ENCODE assay signal across 1 cellular context in the genomic region with DNA sequence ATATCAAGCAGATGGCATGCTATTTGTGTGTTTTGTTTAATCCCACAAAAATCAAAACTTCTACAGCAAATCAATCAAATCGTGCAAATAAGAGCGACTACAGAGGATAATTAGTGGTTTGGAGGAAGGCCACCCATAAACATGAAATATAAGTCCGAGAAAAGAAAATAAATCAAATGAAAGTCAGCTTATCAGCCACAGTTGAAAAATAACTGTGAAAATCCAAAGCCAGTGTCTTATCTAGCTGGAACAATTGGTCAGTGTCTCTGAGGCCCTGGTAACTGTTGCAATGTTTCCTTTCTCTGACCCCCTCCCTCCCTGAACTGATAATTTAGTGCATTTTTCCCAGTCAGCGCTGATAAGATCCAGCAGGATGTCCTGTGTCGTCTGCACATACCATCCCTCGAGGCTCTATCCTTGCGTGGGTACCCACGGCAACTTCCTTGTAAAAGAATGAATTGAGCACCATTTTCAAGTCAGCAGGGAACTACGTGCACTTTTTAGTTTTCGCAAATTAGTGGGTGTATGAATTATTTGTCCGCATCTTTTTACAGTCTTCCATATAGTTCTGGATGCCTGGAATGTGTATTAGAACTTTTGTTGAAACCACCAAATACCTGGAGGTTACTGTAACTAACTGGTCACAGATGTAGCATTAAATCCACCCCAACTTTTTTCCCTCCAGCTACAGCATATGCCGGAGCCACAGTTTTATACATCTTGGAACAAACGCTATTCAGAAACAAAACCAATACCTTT.
A peak's percentile ranks its signal among the peaks of the same experiment; 100 is the strongest.
TF ChIP-seq lines count a peak whose summit lies in the region.

No MANE protein-coding gene starts in this region.

TF ChIP-seq in K562, 482 proteins besides CTCF, POLR2A, EP300 and RAD21 (continued from another document and continues in another):
- TF ChIP-seq, protein P1, sequence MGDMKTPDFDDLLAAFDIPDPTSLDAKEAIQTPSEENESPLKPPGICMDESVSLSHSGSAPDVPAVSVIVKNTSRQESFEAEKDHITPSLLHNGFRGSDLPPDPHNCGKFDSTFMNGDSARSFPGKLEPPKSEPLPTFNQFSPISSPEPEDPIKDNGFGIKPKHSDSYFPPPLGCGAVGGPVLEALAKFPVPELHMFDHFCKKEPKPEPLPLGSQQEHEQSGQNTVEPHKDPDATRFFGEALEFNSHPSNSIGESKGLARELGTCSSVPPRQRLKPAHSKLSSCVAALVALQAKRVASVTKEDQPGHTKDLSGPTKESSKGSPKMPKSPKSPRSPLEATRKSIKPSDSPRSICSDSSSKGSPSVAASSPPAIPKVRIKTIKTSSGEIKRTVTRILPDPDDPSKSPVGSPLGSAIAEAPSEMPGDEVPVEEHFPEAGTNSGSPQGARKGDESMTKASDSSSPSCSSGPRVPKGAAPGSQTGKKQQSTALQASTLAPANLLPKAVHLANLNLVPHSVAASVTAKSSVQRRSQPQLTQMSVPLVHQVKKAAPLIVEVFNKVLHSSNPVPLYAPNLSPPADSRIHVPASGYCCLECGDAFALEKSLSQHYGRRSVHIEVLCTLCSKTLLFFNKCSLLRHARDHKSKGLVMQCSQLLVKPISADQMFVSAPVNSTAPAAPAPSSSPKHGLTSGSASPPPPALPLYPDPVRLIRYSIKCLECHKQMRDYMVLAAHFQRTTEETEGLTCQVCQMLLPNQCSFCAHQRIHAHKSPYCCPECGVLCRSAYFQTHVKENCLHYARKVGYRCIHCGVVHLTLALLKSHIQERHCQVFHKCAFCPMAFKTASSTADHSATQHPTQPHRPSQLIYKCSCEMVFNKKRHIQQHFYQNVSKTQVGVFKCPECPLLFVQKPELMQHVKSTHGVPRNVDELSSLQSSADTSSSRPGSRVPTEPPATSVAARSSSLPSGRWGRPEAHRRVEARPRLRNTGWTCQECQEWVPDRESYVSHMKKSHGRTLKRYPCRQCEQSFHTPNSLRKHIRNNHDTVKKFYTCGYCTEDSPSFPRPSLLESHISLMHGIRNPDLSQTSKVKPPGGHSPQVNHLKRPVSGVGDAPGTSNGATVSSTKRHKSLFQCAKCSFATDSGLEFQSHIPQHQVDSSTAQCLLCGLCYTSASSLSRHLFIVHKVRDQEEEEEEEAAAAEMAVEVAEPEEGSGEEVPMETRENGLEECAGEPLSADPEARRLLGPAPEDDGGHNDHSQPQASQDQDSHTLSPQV (IDR thresholded peaks at IDR 0.05), result no peak
- TF ChIP-seq, protein P2, sequence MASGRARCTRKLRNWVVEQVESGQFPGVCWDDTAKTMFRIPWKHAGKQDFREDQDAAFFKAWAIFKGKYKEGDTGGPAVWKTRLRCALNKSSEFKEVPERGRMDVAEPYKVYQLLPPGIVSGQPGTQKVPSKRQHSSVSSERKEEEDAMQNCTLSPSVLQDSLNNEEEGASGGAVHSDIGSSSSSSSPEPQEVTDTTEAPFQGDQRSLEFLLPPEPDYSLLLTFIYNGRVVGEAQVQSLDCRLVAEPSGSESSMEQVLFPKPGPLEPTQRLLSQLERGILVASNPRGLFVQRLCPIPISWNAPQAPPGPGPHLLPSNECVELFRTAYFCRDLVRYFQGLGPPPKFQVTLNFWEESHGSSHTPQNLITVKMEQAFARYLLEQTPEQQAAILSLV (tag; IDR thresholded peaks at IDR 0.05), result no peak
- peak; percentile 73; the same call in 1 of the 2 replicates for TF ChIP-seq RNF2 (IDR thresholded peaks at IDR 0.05)
- 0 out of 2 replicates have a peak, but pooled peaks have one; percentile 39 for TF ChIP-seq TEAD2 (tag; IDR thresholded peaks at IDR 0.05)
- no peak for TF ChIP-seq MIER1 (IDR thresholded peaks at IDR 0.05; ENCODE audit: low read depth)
- TF ChIP-seq SNRNP70 (optimal IDR thresholded peaks at IDR 0.05; ENCODE audit: low read depth, low read length), result no peak
- TF ChIP-seq MXI1 (IDR thresholded peaks at IDR 0.05; ENCODE audit: low read depth, low read length), result no peak
- TF ChIP-seq, protein P3, sequence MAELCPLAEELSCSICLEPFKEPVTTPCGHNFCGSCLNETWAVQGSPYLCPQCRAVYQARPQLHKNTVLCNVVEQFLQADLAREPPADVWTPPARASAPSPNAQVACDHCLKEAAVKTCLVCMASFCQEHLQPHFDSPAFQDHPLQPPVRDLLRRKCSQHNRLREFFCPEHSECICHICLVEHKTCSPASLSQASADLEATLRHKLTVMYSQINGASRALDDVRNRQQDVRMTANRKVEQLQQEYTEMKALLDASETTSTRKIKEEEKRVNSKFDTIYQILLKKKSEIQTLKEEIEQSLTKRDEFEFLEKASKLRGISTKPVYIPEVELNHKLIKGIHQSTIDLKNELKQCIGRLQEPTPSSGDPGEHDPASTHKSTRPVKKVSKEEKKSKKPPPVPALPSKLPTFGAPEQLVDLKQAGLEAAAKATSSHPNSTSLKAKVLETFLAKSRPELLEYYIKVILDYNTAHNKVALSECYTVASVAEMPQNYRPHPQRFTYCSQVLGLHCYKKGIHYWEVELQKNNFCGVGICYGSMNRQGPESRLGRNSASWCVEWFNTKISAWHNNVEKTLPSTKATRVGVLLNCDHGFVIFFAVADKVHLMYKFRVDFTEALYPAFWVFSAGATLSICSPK (IDR thresholded peaks at IDR 0.05; ENCODE audit: borderline replicate concordance), result no peak
- peak; percentile 64 for TF ChIP-seq GABPA (tag; conservative IDR thresholded peaks at IDR 0.05; ENCODE audit: low read depth)
- TF ChIP-seq, protein P4, sequence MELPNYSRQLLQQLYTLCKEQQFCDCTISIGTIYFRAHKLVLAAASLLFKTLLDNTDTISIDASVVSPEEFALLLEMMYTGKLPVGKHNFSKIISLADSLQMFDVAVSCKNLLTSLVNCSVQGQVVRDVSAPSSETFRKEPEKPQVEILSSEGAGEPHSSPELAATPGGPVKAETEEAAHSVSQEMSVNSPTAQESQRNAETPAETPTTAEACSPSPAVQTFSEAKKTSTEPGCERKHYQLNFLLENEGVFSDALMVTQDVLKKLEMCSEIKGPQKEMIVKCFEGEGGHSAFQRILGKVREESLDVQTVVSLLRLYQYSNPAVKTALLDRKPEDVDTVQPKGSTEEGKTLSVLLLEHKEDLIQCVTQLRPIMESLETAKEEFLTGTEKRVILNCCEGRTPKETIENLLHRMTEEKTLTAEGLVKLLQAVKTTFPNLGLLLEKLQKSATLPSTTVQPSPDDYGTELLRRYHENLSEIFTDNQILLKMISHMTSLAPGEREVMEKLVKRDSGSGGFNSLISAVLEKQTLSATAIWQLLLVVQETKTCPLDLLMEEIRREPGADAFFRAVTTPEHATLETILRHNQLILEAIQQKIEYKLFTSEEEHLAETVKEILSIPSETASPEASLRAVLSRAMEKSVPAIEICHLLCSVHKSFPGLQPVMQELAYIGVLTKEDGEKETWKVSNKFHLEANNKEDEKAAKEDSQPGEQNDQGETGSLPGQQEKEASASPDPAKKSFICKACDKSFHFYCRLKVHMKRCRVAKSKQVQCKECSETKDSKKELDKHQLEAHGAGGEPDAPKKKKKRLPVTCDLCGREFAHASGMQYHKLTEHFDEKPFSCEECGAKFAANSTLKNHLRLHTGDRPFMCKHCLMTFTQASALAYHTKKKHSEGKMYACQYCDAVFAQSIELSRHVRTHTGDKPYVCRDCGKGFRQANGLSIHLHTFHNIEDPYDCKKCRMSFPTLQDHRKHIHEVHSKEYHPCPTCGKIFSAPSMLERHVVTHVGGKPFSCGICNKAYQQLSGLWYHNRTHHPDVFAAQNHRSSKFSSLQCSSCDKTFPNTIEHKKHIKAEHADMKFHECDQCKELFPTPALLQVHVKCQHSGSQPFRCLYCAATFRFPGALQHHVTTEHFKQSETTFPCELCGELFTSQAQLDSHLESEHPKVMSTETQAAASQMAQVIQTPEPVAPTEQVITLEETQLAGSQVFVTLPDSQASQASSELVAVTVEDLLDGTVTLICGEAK (IDR thresholded peaks at IDR 0.05), result no peak
- TF ChIP-seq, protein P4 (CRISPR knock-in tag; IDR thresholded peaks at IDR 0.05), result no peak
- TF ChIP-seq, protein P5, sequence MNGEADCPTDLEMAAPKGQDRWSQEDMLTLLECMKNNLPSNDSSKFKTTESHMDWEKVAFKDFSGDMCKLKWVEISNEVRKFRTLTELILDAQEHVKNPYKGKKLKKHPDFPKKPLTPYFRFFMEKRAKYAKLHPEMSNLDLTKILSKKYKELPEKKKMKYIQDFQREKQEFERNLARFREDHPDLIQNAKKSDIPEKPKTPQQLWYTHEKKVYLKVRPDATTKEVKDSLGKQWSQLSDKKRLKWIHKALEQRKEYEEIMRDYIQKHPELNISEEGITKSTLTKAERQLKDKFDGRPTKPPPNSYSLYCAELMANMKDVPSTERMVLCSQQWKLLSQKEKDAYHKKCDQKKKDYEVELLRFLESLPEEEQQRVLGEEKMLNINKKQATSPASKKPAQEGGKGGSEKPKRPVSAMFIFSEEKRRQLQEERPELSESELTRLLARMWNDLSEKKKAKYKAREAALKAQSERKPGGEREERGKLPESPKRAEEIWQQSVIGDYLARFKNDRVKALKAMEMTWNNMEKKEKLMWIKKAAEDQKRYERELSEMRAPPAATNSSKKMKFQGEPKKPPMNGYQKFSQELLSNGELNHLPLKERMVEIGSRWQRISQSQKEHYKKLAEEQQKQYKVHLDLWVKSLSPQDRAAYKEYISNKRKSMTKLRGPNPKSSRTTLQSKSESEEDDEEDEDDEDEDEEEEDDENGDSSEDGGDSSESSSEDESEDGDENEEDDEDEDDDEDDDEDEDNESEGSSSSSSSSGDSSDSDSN (IDR thresholded peaks at IDR 0.05; ENCODE audit: borderline replicate concordance in 1 of 2, low read depth in 2 of 2, low read length in 2 of 2), result no peak
- no peak for TF ChIP-seq SAFB (IDR thresholded peaks at IDR 0.05; ENCODE audit: borderline replicate concordance, low read depth, low read length)
- no peak for TF ChIP-seq ZNF232 (CRISPR knock-in tag; IDR thresholded peaks at IDR 0.05)
- TF ChIP-seq, protein P6, sequence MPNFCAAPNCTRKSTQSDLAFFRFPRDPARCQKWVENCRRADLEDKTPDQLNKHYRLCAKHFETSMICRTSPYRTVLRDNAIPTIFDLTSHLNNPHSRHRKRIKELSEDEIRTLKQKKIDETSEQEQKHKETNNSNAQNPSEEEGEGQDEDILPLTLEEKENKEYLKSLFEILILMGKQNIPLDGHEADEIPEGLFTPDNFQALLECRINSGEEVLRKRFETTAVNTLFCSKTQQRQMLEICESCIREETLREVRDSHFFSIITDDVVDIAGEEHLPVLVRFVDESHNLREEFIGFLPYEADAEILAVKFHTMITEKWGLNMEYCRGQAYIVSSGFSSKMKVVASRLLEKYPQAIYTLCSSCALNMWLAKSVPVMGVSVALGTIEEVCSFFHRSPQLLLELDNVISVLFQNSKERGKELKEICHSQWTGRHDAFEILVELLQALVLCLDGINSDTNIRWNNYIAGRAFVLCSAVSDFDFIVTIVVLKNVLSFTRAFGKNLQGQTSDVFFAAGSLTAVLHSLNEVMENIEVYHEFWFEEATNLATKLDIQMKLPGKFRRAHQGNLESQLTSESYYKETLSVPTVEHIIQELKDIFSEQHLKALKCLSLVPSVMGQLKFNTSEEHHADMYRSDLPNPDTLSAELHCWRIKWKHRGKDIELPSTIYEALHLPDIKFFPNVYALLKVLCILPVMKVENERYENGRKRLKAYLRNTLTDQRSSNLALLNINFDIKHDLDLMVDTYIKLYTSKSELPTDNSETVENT (CRISPR knock-in tag; IDR thresholded peaks at IDR 0.05), result no peak
- no peak for TF ChIP-seq MED1 (CRISPR knock-in tag; IDR thresholded peaks at IDR 0.05; ENCODE audit: borderline replicate concordance)
- TF ChIP-seq CCNT2 (IDR thresholded peaks at IDR 0.05; ENCODE audit: borderline replicate concordance, extremely low read depth, insufficient read length, low read depth, low read length), result peak; percentile 97
- peak; percentile 68; the same call in 1 of the 2 replicates for TF ChIP-seq PML (IDR thresholded peaks at IDR 0.05; ENCODE audit: low read length)
- TF ChIP-seq EHMT2 (IDR thresholded peaks at IDR 0.05), result no peak
- no peak for TF ChIP-seq HOXB6 (CRISPR knock-in tag; IDR thresholded peaks at IDR 0.05; ENCODE audit: borderline replicate concordance)
- TF ChIP-seq, protein P7, sequence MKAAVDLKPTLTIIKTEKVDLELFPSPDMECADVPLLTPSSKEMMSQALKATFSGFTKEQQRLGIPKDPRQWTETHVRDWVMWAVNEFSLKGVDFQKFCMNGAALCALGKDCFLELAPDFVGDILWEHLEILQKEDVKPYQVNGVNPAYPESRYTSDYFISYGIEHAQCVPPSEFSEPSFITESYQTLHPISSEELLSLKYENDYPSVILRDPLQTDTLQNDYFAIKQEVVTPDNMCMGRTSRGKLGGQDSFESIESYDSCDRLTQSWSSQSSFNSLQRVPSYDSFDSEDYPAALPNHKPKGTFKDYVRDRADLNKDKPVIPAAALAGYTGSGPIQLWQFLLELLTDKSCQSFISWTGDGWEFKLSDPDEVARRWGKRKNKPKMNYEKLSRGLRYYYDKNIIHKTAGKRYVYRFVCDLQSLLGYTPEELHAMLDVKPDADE (conservative IDR thresholded peaks at IDR 0.05; ENCODE audit: control insufficient read depth, low read depth, low read length), result no peak
- no peak for TF ChIP-seq ELF1 (tag; IDR thresholded peaks at IDR 0.05)
- TF ChIP-seq JUNB (CRISPR knock-in tag; conservative IDR thresholded peaks at IDR 0.05), result no peak
- no peak for TF ChIP-seq SRF (CRISPR knock-in tag; IDR thresholded peaks at IDR 0.05)
- TF ChIP-seq NCOR1 (IDR thresholded peaks at IDR 0.05), result peak; percentile 73
- TF ChIP-seq KLF16 (IDR thresholded peaks at IDR 0.05), result peak; percentile 79
- no peak for TF ChIP-seq EGR1 (conservative IDR thresholded peaks at IDR 0.05)
- TF ChIP-seq BRD9 (IDR thresholded peaks at IDR 0.05; ENCODE audit: low read depth, partially characterized antibody), result no peak
- TF ChIP-seq SREBF2 (CRISPR knock-in tag; IDR thresholded peaks at IDR 0.05), result no peak
- TF ChIP-seq EP400 (IDR thresholded peaks at IDR 0.05), result no peak
- no peak for TF ChIP-seq KAT2B (IDR thresholded peaks at IDR 0.05; ENCODE audit: low read depth, low read length)
- no peak for TF ChIP-seq IRF2 (CRISPR knock-in tag; IDR thresholded peaks at IDR 0.05)
- peak; percentile 47; the same call in 1 of the 2 replicates for TF ChIP-seq NFIC (IDR thresholded peaks at IDR 0.05)
- TF ChIP-seq ZSCAN32 (CRISPR knock-in tag; IDR thresholded peaks at IDR 0.05), result no peak
- TF ChIP-seq KLF6 (CRISPR knock-in tag; IDR thresholded peaks at IDR 0.05; ENCODE audit: borderline replicate concordance), result no peak
